1 cellular context compared by ENCODE assay signal in genomic region chr2:25877431-25878360, GRCh38.
A peak's percentile ranks its signal among the peaks of the same experiment; 100 is the strongest.
TF ChIP-seq lines count a peak whose summit lies in the region.

No MANE protein-coding gene starts in this region.

TF ChIP-seq in HepG2, 621 proteins besides CTCF, POLR2A, EP300 and RAD21 (continued from another document and continues in another):
- TF ChIP-seq ZNF503 (CRISPR knock-in tag; IDR thresholded peaks at IDR 0.05) (peak; percentile 67; the same call in 1 of the 2 replicates), ARNTL (CRISPR knock-in tag; IDR thresholded peaks at IDR 0.05) (no peak; the same call in none of the 2 replicates), ZNF343 (CRISPR knock-in tag; IDR thresholded peaks at IDR 0.05) (no peak), MATR3 (CRISPR knock-in tag; IDR thresholded peaks at IDR 0.05) (no peak), ZNF276 (CRISPR knock-in tag; IDR thresholded peaks at IDR 0.05; ENCODE audit: low read depth) (no peak), ZNF225 (CRISPR knock-in tag; IDR thresholded peaks at IDR 0.05) (peak; percentile 43; the same call in 1 of the 2 replicates), ZNF501 (CRISPR knock-in tag; IDR thresholded peaks at IDR 0.05) (no peak), REXO4 (CRISPR knock-in tag; IDR thresholded peaks at IDR 0.05; ENCODE audit: borderline replicate concordance) (peak; percentile 72; the same call in 1 of the 2 replicates), PRDM4 (CRISPR knock-in tag; IDR thresholded peaks at IDR 0.05; ENCODE audit: borderline replicate concordance) (no peak), DNMT1 (CRISPR knock-in tag; IDR thresholded peaks at IDR 0.05) (no peak), ZNF816 (CRISPR knock-in tag; IDR thresholded peaks at IDR 0.05; ENCODE audit: borderline replicate concordance) (no peak; the same call in 1 of the 2 replicates), ZBTB44 (CRISPR knock-in tag; IDR thresholded peaks at IDR 0.05) (no peak), HES4 (CRISPR knock-in tag; IDR thresholded peaks at IDR 0.05; ENCODE audit: borderline replicate concordance) (0 out of 2 replicates have a peak, but pooled peaks have one; percentile 36), ASH2L (IDR thresholded peaks at IDR 0.05; ENCODE audit: insufficient read length, low read depth, low read length) (peak; percentile 79), NR3C1 (CRISPR knock-in tag; IDR thresholded peaks at IDR 0.05) (no peak), NFIC (IDR thresholded peaks at IDR 0.05; ENCODE audit: low read length) (no peak), ZNF12 (CRISPR knock-in tag; IDR thresholded peaks at IDR 0.05) (no peak), ZNF788 (CRISPR knock-in tag; IDR thresholded peaks at IDR 0.05; ENCODE audit: borderline replicate concordance) (peak; percentile 15; the same call in 1 of the 2 replicates), TBP (CRISPR knock-in tag; IDR thresholded peaks at IDR 0.05) (no peak), TMF1 (CRISPR knock-in tag; IDR thresholded peaks at IDR 0.05; ENCODE audit: low read depth) (no peak; the same call in 1 of the 2 replicates), ZNF513 (CRISPR knock-in tag; conservative IDR thresholded peaks at IDR 0.05) (no peak), ZNF263 (CRISPR knock-in tag; IDR thresholded peaks at IDR 0.05) (peak; percentile 28; the same call in 1 of the 2 replicates), ZSCAN21 (CRISPR knock-in tag; IDR thresholded peaks at IDR 0.05; ENCODE audit: borderline replicate concordance) (0 out of 2 replicates have a peak, but pooled peaks have one; percentile 24), ZNF329 (CRISPR knock-in tag; IDR thresholded peaks at IDR 0.05; ENCODE audit: low read depth) (no peak; the same call in 1 of the 2 replicates), HOXA7 (CRISPR knock-in tag; IDR thresholded peaks at IDR 0.05) (no peak), NR0B2 (CRISPR knock-in tag; IDR thresholded peaks at IDR 0.05) (no peak), ZNF772 (CRISPR knock-in tag; IDR thresholded peaks at IDR 0.05) (no peak), ZFP41 (CRISPR knock-in tag; IDR thresholded peaks at IDR 0.05; ENCODE audit: borderline replicate concordance) (no peak), HIVEP1 (CRISPR knock-in tag; IDR thresholded peaks at IDR 0.05) (peak; percentile 79), SP1 (IDR thresholded peaks at IDR 0.05) (no peak), SP1 (CRISPR knock-in tag; IDR thresholded peaks at IDR 0.05) (no peak), ZHX1 (CRISPR knock-in tag; IDR thresholded peaks at IDR 0.05; ENCODE audit: low read depth) (peak; percentile 43; the same call in 1 of the 2 replicates), MEIS1 (CRISPR knock-in tag; IDR thresholded peaks at IDR 0.05; ENCODE audit: borderline replicate concordance) (peak; percentile 12; the same call in 1 of the 2 replicates), ZBTB14 (CRISPR knock-in tag; IDR thresholded peaks at IDR 0.05) (peak; percentile 61), ZNF749 (CRISPR knock-in tag; IDR thresholded peaks at IDR 0.05; ENCODE audit: borderline replicate concordance) (no peak; the same call in 1 of the 2 replicates), ZBTB46 (CRISPR knock-in tag; IDR thresholded peaks at IDR 0.05; ENCODE audit: borderline replicate concordance) (no peak), PAXIP1 (CRISPR knock-in tag; conservative IDR thresholded peaks at IDR 0.05) (peak; percentile 14; the same call in 1 of the 2 replicates), ZNF510 (CRISPR knock-in tag; IDR thresholded peaks at IDR 0.05; ENCODE audit: low read depth) (no peak), PLRG1 (conservative IDR thresholded peaks at IDR 0.05) (no peak), ZNF562 (CRISPR knock-in tag; IDR thresholded peaks at IDR 0.05; ENCODE audit: borderline replicate concordance) (no peak), HNRNPK (IDR thresholded peaks at IDR 0.05; ENCODE audit: low read depth, low read length, poor library complexity, severe bottlenecking) (peak; percentile 9), ETV5 (CRISPR knock-in tag; IDR thresholded peaks at IDR 0.05; ENCODE audit: borderline replicate concordance) (peak; percentile 11; the same call in 1 of the 2 replicates)
